In genomic region chr11:196786-197731, GRCh38 we compare ENCODE assay signal across 1 cellular context.
TF ChIP-seq lines count a peak whose summit lies in the region.

No MANE protein-coding gene starts in this region.

TF ChIP-seq in IMR-90, 13 proteins besides CTCF, POLR2A, EP300 and RAD21:
- no peak for TF ChIP-seq MAZ (IDR thresholded peaks at IDR 0.05; ENCODE audit: borderline replicate concordance, low read depth, low read length)
- TF ChIP-seq CHD1 (IDR thresholded peaks at IDR 0.05; ENCODE audit: low read depth, low read length) = no peak
- TF ChIP-seq CEBPB (IDR thresholded peaks at IDR 0.05; ENCODE audit: low read depth, low read length) = no peak
- TF ChIP-seq RCOR1 (IDR thresholded peaks at IDR 0.05; ENCODE audit: insufficient replicate concordance, low read length) = no peak
- TF ChIP-seq USF2 (IDR thresholded peaks at IDR 0.05; ENCODE audit: low read depth, low read length) = no peak
- no peak for TF ChIP-seq SMC3 (IDR thresholded peaks at IDR 0.05; ENCODE audit: low read depth, low read length)
